ENCODE assay signal across 20 cellular contexts in genomic region chr7:106074257-106074656, GRCh38. TPM values are rescaled to one million over a fixed set of nuclear protein-coding genes. Genes with fewer than 3 reads are reported as not detected.
A peak's percentile ranks its signal among the peaks of the same experiment; 100 is the strongest.
DNase-seq lines count a peak whose midpoint lies in the region; ATAC-seq, FAIRE-seq and TF ChIP-seq lines count a peak whose summit lies in the region.
"Had no signal": no experiment of that assay in that cellular context is flagged by ENCODE, and none has a peak within 500 bp of the region (broad histone marks: within the 10 kb centered on the region; RNA-seq: fewer than 3 reads in every experiment).

No MANE protein-coding gene starts in this region.

- peaks cover 0 to 6% (median 0%) of the 10 kb centered on the region in 11 experiments; a peak in 5 of 22 replicates for H3K9me3 ChIP-seq in BLaER1 treated with 17β-estradiol and CSF1 and Interleukin-3, amounts not matched to agents 10 nM and 100 nM (replicated peaks in 1 of 11)
- H3K9me3 ChIP-seq in esophagus (ENCODE audit: control insufficient read depth in 2 of 2, insufficient read depth in 1 of 2, low read depth in 1 of 2, low read length in 1 of 2), result no peaks in the 10 kb centered on the region

- no peaks in the 10 kb centered on the region for H3K36me3 ChIP-seq in BLaER1 treated with 17β-estradiol and CSF1 and Interleukin-3, amounts not matched to agents 10 nM and 100 nM
- H3K36me3 ChIP-seq in esophagus (ENCODE audit: control insufficient read depth in 2 of 2, insufficient read depth in 2 of 2, low read length in 1 of 2), result no peaks in the 10 kb centered on the region

- WGBS in esophagus, 2 donors, result 67 to 74% methylated on average over 9 of the region's 9 CpGs

- no peak for TF ChIP-seq POLR2A in GM12891 (IDR thresholded peaks at IDR 0.05; ENCODE audit: low read depth, low read length)

- H3K27me3 ChIP-seq in BLaER1 treated with 17β-estradiol and CSF1 and Interleukin-3, amounts not matched to agents 10 nM and 100 nM, result no peaks in the 10 kb centered on the region
- no peaks in the 10 kb centered on the region for H3K27me3 ChIP-seq in esophagus (ENCODE audit: control insufficient read depth in 1 of 2, insufficient read depth in 2 of 2, low read length in 2 of 2)

- DNase-seq in GM12891 (ENCODE audit: insufficient read length, low spot score) (no peak), NCI-H748 (lab: John Stamatoyannopoulos, UW; ENCODE audit: unreplicated experiment) (peak; percentile 75), iPS-NIHi11 (ENCODE audit: low spot score) (no peak)
- DNase-seq: activated CD4-positive, alpha-beta T cell treated with anti-CD3 and anti-CD28 coated beads for 1 hour; activated naive CD4-positive, alpha-beta T cell treated with anti-CD3 and anti-CD28 coated beads, Interleukin-2, amount 50 U/mL, for 16 hours; H9; hypothalamus; left colon; NCI-H1048; NK-92 treated with Interleukin-12 subunit alpha and Interleukin-12 subunit beta, amount 100 ng/mL, for 24 hours; Right ventricle myocardium superior; small intestine; stimulated activated naive CD8-positive, alpha-beta T cell treated with anti-CD3 and anti-CD28 coated beads, Interleukin-15, Interleukin-2, amounts not matched to agents 100 U/mL and 50 U/mL, for 24 hours; T-helper 17 cell had no signal

- peak; percentile 92 for FAIRE-seq in GM12891 (lab: Jason Lieb, UNC)
- FAIRE-seq: small intestine, urothelium cell line had no signal

- H3K4me1 ChIP-seq in BLaER1 treated with 17β-estradiol and CSF1 and Interleukin-3, amounts not matched to agents 10 nM and 100 nM, result peaks cover 42 to 84% (median 76%) of the 10 kb centered on the region in 10 experiments
- H3K4me1 ChIP-seq in esophagus (ENCODE audit: control insufficient read depth in 2 of 2, insufficient read depth in 2 of 2, low read length in 1 of 2), result peaks cover 0 to 25% of the 10 kb centered on the region in 2 donors

- 0 out of 22 replicates have a peak overlapping the region, but pooled peaks of 2 of the 11 experiments have one; percentile 91 to 92 for H3K27ac ChIP-seq in BLaER1 treated with 17β-estradiol and CSF1 and Interleukin-3, amounts not matched to agents 10 nM and 100 nM
- H3K27ac ChIP-seq in esophagus (ENCODE audit: low read depth in 2 of 2, low read length in 1 of 2), result peak overlapping the region; percentile 66 to 87

- H3K9ac ChIP-seq in BLaER1 treated with 17β-estradiol and CSF1 and Interleukin-3, amounts not matched to agents 10 nM and 100 nM, result no peak overlapping the region

- H3K4me2 ChIP-seq in BLaER1 treated with 17β-estradiol and CSF1 and Interleukin-3, amounts not matched to agents 10 nM and 100 nM, result peak overlapping the region; percentile 70 to 96 (median 86); a peak in 21 of 22 replicates

- ATAC-seq in HG02588 (IDR thresholded peaks at IDR 0.05; ENCODE audit: unreplicated experiment) (no peak), HG03108 (IDR thresholded peaks at IDR 0.05; ENCODE audit: unreplicated experiment) (no peak), HG02840 (IDR thresholded peaks at IDR 0.05; ENCODE audit: low FRiP score, unreplicated experiment) (no peak)
- ATAC-seq: left colon; stimulated activated naive CD8-positive, alpha-beta T cell treated with anti-CD3 and anti-CD28 coated beads, Interleukin-15, Interleukin-2, amounts not matched to agents 100 U/mL and 50 U/mL, for 24 hours; T-helper 17 cell had no signal

- no peaks in the 10 kb centered on the region for H4K20me1 ChIP-seq in BLaER1 treated with 17β-estradiol and CSF1 and Interleukin-3, amounts not matched to agents 10 nM and 100 nM

- no peak overlapping the region for H3K4me3 ChIP-seq in BLaER1 treated with 17β-estradiol and CSF1 and Interleukin-3, amounts not matched to agents 10 nM and 100 nM
- no peak overlapping the region for H3K4me3 ChIP-seq in esophagus (ENCODE audit: low read depth in 1 of 2, low read length in 2 of 2)

TF ChIP-seq in GM12891, 5 proteins besides CTCF, POLR2A, EP300 and RAD21:
- TF ChIP-seq PAX5 (IDR thresholded peaks at IDR 0.05; ENCODE audit: insufficient read depth, low read length, severe bottlenecking), result peak; percentile 39
- no peak for TF ChIP-seq POU2F2 (IDR thresholded peaks at IDR 0.05; ENCODE audit: low read depth, low read length)
TF ChIP-seq in GM12891: peak in this region for 1.

RNA-seq across cellular contexts. Expression of gene SYPL1, which starts 37.9 kb away (rescaled TPM):
- 29.5 TPM for polyA plus RNA-seq in GM12891 (2012; ENCODE audit: low read depth, missing spikeins)
- 100 to 1,000 TPM in 1 of 2 donors, 10 to 100 TPM in 1; 66.3 to 101 TPM for polyA plus RNA-seq in esophagus
